ENCODE assay signal across 22 cellular contexts in genomic region chr11:5663511-5663910, GRCh38. TPM values are rescaled to one million over a fixed set of nuclear protein-coding genes. Genes with fewer than 3 reads are reported as not detected.
"Had no signal": no experiment of that assay in that cellular context is flagged by ENCODE, and none has a peak within 500 bp of the region (broad histone marks: within the 10 kb centered on the region; RNA-seq: fewer than 3 reads in every experiment).

No MANE protein-coding gene starts in this region.

- H3K27me3 ChIP-seq: SJCRH30 had no signal

- H3K27ac ChIP-seq: KMS-11, RWPE1, SJCRH30 had no signal

- H3K4me3 ChIP-seq: SJCRH30 had no signal

- H3K36me3 ChIP-seq: SJCRH30 had no signal

- ATAC-seq: Panc1, PC-3, SK-N-SH treated with all-trans-retinoic acid at 6 μM for 48 hours had no signal

- H3K9me3 ChIP-seq: SJCRH30 had no signal

- DNase-seq: Kasumi-1, MM.1S, NCI-H1092 treated with DMSO at 0.1 percent for 48 hours, NCI-H1436, NCI-H187, NCI-H2029, NCI-H2081 treated with DMSO at 0.1 percent for 48 hours, NCI-H2171, NCI-H226, NCI-H446, NCI-H510A, NCI-H524 treated with DMSO at 0.1 percent for 48 hours, NCI-H69, NCI-H774, PC-3, SHP77, SJCRH30, T-helper 1 cell had no signal

- H3K4me1 ChIP-seq: SJCRH30 had no signal

- H3K9ac ChIP-seq: KMS-11 had no signal

- H3K4me2 ChIP-seq: KMS-11 had no signal

RNA-seq across cellular contexts. Expression of gene TRIM22, which starts 26.1 kb away (rescaled TPM):
- total RNA-seq: PC-3 had no signal

RNA-seq across cellular contexts. Expression of gene TRIM34, which starts 38.7 kb away (rescaled TPM):
- total RNA-seq: SJCRH30 had no signal
